1 cellular context compared by ENCODE assay signal in the genomic region with DNA sequence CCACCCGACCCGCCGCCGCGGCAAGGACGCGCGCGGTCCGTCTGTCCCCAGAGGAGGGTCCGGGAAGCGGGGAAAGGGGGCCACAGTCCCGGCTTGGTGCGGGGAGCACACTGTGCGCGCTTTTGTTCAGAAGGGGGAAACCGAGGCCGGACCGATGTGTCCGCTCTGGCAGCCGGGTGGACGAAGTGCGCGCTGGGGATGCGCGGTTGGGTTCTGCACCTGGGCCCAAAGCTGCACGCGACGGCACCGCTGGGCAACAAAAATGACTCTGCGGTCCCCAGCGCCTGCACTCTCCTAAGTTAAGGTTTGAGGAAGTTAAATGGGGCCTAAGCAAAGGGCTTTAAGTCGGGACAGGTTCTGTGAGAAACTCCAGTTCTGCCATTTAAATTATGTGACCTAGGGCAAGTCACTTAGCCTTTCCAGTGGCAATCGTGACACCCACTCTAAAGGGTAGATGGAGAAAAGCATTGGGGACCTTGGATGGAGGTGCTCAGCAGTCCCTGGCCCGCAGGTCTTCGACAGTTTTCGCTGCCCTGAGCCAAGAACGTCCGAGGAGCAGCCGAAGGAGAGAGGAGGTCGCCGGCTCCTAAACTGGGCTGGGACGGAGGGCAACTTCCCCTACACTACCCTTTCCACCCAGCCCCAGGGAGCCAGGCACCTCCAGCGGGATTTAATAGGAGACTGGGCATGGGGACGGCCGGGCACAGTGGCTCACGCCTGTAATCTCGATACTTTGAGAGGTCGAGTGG.
TF ChIP-seq lines count a peak whose summit lies in the region.

No MANE protein-coding gene starts in this region.

TF ChIP-seq in HCT116, 20 proteins besides CTCF, POLR2A, EP300 and RAD21 (continued from another document):
- TF ChIP-seq YY1 (IDR thresholded peaks at IDR 0.05; ENCODE audit: extremely low read depth, insufficient replicate concordance, low read depth, low read length), result no peak
- TF ChIP-seq, protein P1, sequence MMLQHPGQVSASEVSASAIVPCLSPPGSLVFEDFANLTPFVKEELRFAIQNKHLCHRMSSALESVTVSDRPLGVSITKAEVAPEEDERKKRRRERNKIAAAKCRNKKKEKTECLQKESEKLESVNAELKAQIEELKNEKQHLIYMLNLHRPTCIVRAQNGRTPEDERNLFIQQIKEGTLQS (IDR thresholded peaks at IDR 0.05), result no peak
- peak; percentile 35; the same call in 1 of the 2 replicates for TF ChIP-seq ZFX (IDR thresholded peaks at IDR 0.05)
TF ChIP-seq in HCT116: peak in this region for 1.
